Comparison of ENCODE assay signal across 9 cellular contexts in genomic region chr3:10242182-10243065, GRCh38. TPM values are rescaled to one million over a fixed set of nuclear protein-coding genes. Genes with fewer than 3 reads are reported as not detected.
DNase-seq lines count a peak whose midpoint lies in the region; ATAC-seq, FAIRE-seq and TF ChIP-seq lines count a peak whose summit lies in the region.
"Had no signal": no experiment of that assay in that cellular context is flagged by ENCODE, and none has a peak within 500 bp of the region (broad histone marks: within the 10 kb centered on the region; RNA-seq: fewer than 3 reads in every experiment).

No MANE protein-coding gene starts in this region.

- no peak overlapping the region; the same call in 1 of the 2 replicates for H3K27ac ChIP-seq in GM12878 (ENCODE audit: control insufficient read depth, insufficient read depth)
- peak overlapping the region; percentile 22 to 76 (median 54) for H3K27ac ChIP-seq in spleen

- H3K36me3 ChIP-seq in GM12878 (ENCODE audit: control insufficient read depth in 2 of 2, insufficient read depth in 2 of 2, low read length in 1 of 2) (0 out of 4 replicates have a peak, but pooled peaks cover 0 to 1% of the 10 kb centered on the region in 2 experiments), spleen (peaks cover 0 to 59% (median 10%) of the 10 kb centered on the region in 6 donors)

- H4K20me1 ChIP-seq in GM12878 (ENCODE audit: control insufficient read depth, insufficient read depth), result no peaks in the 10 kb centered on the region

- H3K4me3 ChIP-seq in GM12878, result no peak overlapping the region
- no peak overlapping the region for H3K4me3 ChIP-seq in spleen

- intact Hi-C loops in GM12878 (cut with micrococcal nuclease; ENCODE audit: unreplicated experiment), result no loop called here
- intact Hi-C loops in spleen (cut with DNase I; ENCODE audit: low total_unique reads), result no loop called here

- H3K4me1 ChIP-seq in GM12878 (ENCODE audit: control insufficient read depth, insufficient read depth, low read length) (peaks cover 7% of the 10 kb centered on the region), spleen (peaks cover 3 to 39% (median 20%) of the 10 kb centered on the region in 6 donors)

- no peaks in the 10 kb centered on the region for H3K27me3 ChIP-seq in GM12878 (replicated peaks in 1 of 2; ENCODE audit: control insufficient read depth in 2 of 2, insufficient read depth in 2 of 2, low read length in 1 of 2)
- no peaks in the 10 kb centered on the region for H3K27me3 ChIP-seq in spleen (replicated peaks in 1 of 7)

- no peak for TF ChIP-seq POLR2A in GM12878 (IDR thresholded peaks at IDR 0.05; ENCODE audit: low read depth, low read length)
- no peak for TF ChIP-seq POLR2A in spleen (IDR thresholded peaks at IDR 0.05)

- no peak overlapping the region for H3K9ac ChIP-seq in GM12878 (ENCODE audit: control insufficient read depth, insufficient read depth, low read length)

- DNase-seq in UCSD-AML1 (lab: John Stamatoyannopoulos, UW; ENCODE audit: unreplicated experiment) (peak; percentile 74), GM12878 (ENCODE audit: low read depth, low spot score) (no peak), spleen (no peak), NCI-H446 (lab: John Stamatoyannopoulos, UW) (no peak), GM19240 (ENCODE audit: insufficient read length, low spot score) (no peak), NCI-H2029 (lab: John Stamatoyannopoulos, UW) (no peak), DMS153 treated with DMSO at 0.1 percent for 48 hours (lab: John Stamatoyannopoulos, UW; ENCODE audit: unreplicated experiment) (no peak)

- H3K9me3 ChIP-seq in GM12878 (replicated peaks; ENCODE audit: control insufficient read depth, insufficient read depth, low read length) (peaks cover 12% of the 10 kb centered on the region), spleen (peaks cover 2 to 29% (median 25%) of the 10 kb centered on the region in 8 donors)

- RAD21 ChIA-PET in GM12878 (lab: Charles Lee; ENCODE audit: unreplicated experiment), result no interaction called here

- ATAC-seq in GM19372 (IDR thresholded peaks at IDR 0.05; ENCODE audit: low read depth, unreplicated experiment) (peak; percentile 62), GM12878 (peak; percentile 84)
- ATAC-seq: HCT116 had no signal

- H3K4me2 ChIP-seq in GM12878 (ENCODE audit: control insufficient read depth, insufficient read depth), result 0 out of 2 replicates have a peak overlapping the region, but pooled peaks have one; percentile 9

- TF ChIP-seq EP300 in GM12878 (IDR thresholded peaks at IDR 0.05; ENCODE audit: borderline replicate concordance in 1 of 2, control insufficient read depth in 1 of 2, low read depth in 2 of 2, low read length in 2 of 2), result no peak

- TF ChIP-seq RAD21 in GM12878 (IDR thresholded peaks at IDR 0.05; ENCODE audit: insufficient read depth, low read depth, low read length), result no peak

- SMC1A ChIA-PET in GM12878 (lab: Charles Lee; ENCODE audit: uncharacterized antibody, unreplicated experiment), result interaction anchor here (1.0 to 1.7 kb wide), 4 partner anchors 19 to 353 kb away, joined by 3 to 5 read pairs (median 4); no protein-coding TSS in a partner anchor

- no peak for TF ChIP-seq CTCF in GM12878 (IDR thresholded peaks at IDR 0.05 in 2 of 3, conservative IDR thresholded peaks at IDR 0.05 in 1 of 3; ENCODE audit: control insufficient read depth in 2 of 3, extremely low read depth in 1 of 3, insufficient read depth in 1 of 3, low read depth in 3 of 3, low read length in 3 of 3)
- TF ChIP-seq CTCF in spleen (IDR thresholded peaks at IDR 0.05 in 8 of 11, conservative IDR thresholded peaks at IDR 0.05 in 3 of 11), result no peak

- WGBS in GM12878 (ENCODE audit: insufficient coverage, insufficient replicate concordance, low lambda C conversion rate, missing lambda C conversion rate), result 58% methylated on average over 7 of the region's 7 CpGs
- 61 to 69% (median 64%) methylated on average over 7 of the region's 7 CpGs for WGBS in spleen, 5 donors

- TSS peak; percentile 56 for BruUV-seq in GM12878 (replicated peaks; lab: Mats Ljungman, UMichigan)

- in situ Hi-C loops in GM12878 (cut with MboI), result no loop called here

- CTCF ChIA-PET in GM12878 (lab: Yijun Ruan, JAX), result interaction anchor here (0.8 to 1.5 kb wide), 2 partner anchors 21 to 261 kb away, joined by 3 to 6 read pairs; no protein-coding TSS in a partner anchor

- FAIRE-seq in GM12878 (lab: Jason Lieb, UNC), result no peak

- POLR2A ChIA-PET in GM12878 (lab: Charles Lee), result interaction anchor here (1.0 kb wide), 1 partner anchor 54 kb away, joined by 3 read pairs; no protein-coding TSS in a partner anchor

- peak overlapping the region; percentile 55 for H2AFZ ChIP-seq in GM12878 (ENCODE audit: control insufficient read depth, low read depth, low read length)

- no peaks in the 10 kb centered on the region for H3K79me2 ChIP-seq in GM12878 (ENCODE audit: control insufficient read depth, insufficient read depth, low read length)

TF ChIP-seq in GM12878, 131 proteins besides CTCF, POLR2A, EP300 and RAD21 (continues in another document):
- TF ChIP-seq IKZF1 (conservative IDR thresholded peaks at IDR 0.05) (0 out of 2 replicates have a peak, but pooled peaks have one; percentile 28), ZBTB33 (IDR thresholded peaks at IDR 0.05) (no peak), BACH1 (IDR thresholded peaks at IDR 0.05; ENCODE audit: borderline replicate concordance) (no peak), NFIC (IDR thresholded peaks at IDR 0.05; ENCODE audit: low read depth, low read length) (peak; percentile 33; the same call in 1 of the 2 replicates), IKZF2 (IDR thresholded peaks at IDR 0.05) (no peak), ATF3 (IDR thresholded peaks at IDR 0.05; ENCODE audit: borderline replicate concordance, extremely low read depth, low read depth, low read length) (no peak), ZNF207 (IDR thresholded peaks at IDR 0.05; ENCODE audit: borderline replicate concordance) (no peak)

RNA-seq across cellular contexts. Expression of gene TATDN2, which starts 5.8 kb away (rescaled TPM):
- 43.3 and 48.1 TPM in 2 replicates for total RNA-seq in GM12878 (2013; cell fraction: nucleolus; rRNA removed)
- 7.7 and 10.0 TPM in 2 replicates for total RNA-seq in GM12878 (2014; rRNA removed)
- 22.0 and 23.9 TPM in 2 replicates for total RNA-seq in GM12878 (2014; rRNA removed; fragmentation: Illumina TruSeq; extraction: Trizol)
- total RNA-seq in GM12878 (2021), result 31.8 and 36.5 TPM in 2 replicates
- 18.4 TPM for polyA plus RNA-seq in GM12878 (2011; ENCODE audit: low read depth)
- 21.6 and 22.1 TPM in 2 replicates for polyA plus RNA-seq in GM12878 (2011; rRNA removed)
- polyA plus RNA-seq in GM12878 (2011; cell fraction: cytosol; rRNA removed), result 20.8 and 21.3 TPM in 2 replicates
- 25.2 and 26.0 TPM in 2 replicates for polyA plus RNA-seq in GM12878 (2011; cell fraction: nucleus; rRNA removed)
- 19.7 and 24.1 TPM in 2 replicates for polyA plus RNA-seq in GM12878 (2012)
- polyA plus RNA-seq in GM12878 (2014; fragmentation: Illumina TruSeq; extraction: Trizol), result 27.3 and 28.1 TPM in 2 replicates
- polyA plus RNA-seq in GM12878 (2014; fragmentation: Nextera tagmentation; extraction: Ambion mirVana), result 1 to 10 TPM; 5.7 to 9.1 TPM
- polyA plus RNA-seq in GM12878 (2014; rRNA removed), result 25.7 and 25.8 TPM in 2 replicates
- 1 to 10 TPM; 4.2 to 5.6 TPM for polyA plus RNA-seq in GM12878 (2016; fragmentation: Nextera tagmentation; extraction: Ambion mirVana)
- polyA minus RNA-seq in GM12878 (2011; rRNA and poly(A)+ RNA removed), result 29.6 and 51.2 TPM in 2 replicates
- polyA minus RNA-seq in GM12878 (2011; cell fraction: cytosol; rRNA and poly(A)+ RNA removed), result 9.1 and 14.0 TPM in 2 replicates
- polyA minus RNA-seq in GM12878 (2011; cell fraction: nucleus; rRNA and poly(A)+ RNA removed), result 30.2 and 59.0 TPM in 2 replicates
- total RNA-seq in spleen, result 10 to 100 TPM; 32.8 to 56.1 (median 48.6) TPM
- 10 to 100 TPM; 15.4 to 20.4 (median 16.2) TPM for polyA plus RNA-seq in spleen

RNA-seq across cellular contexts. Expression of gene GHRL, which starts 50.3 kb away (rescaled TPM):
- 4.3 and 5.2 TPM in 2 replicates for total RNA-seq in GM12878 (2013; cell fraction: nucleolus; rRNA removed)
- 0.73 TPM in 1 of 2 replicates, not detected in the other for total RNA-seq in GM12878 (2014; rRNA removed)
- total RNA-seq in GM12878 (2014; rRNA removed; fragmentation: Illumina TruSeq; extraction: Trizol), result 0.55 and 0.67 TPM in 2 replicates
- total RNA-seq in GM12878 (2021), result 1.4 and 2.2 TPM in 2 replicates
- polyA plus RNA-seq in GM12878 (2011; ENCODE audit: low read depth), result 1.7 TPM
- 1.7 and 1.8 TPM in 2 replicates for polyA plus RNA-seq in GM12878 (2011; rRNA removed)
- polyA plus RNA-seq in GM12878 (2011; cell fraction: cytosol; rRNA removed), result 2.2 and 2.4 TPM in 2 replicates
- polyA plus RNA-seq in GM12878 (2011; cell fraction: nucleus; rRNA removed), result 7.3 and 9.8 TPM in 2 replicates
- 1.0 and 2.7 TPM in 2 replicates for polyA plus RNA-seq in GM12878 (2012)
- polyA plus RNA-seq in GM12878 (2014; fragmentation: Illumina TruSeq; extraction: Trizol), result 0.60 TPM in 1 of 2 replicates, not detected in the other
- polyA plus RNA-seq in GM12878 (2014; fragmentation: Nextera tagmentation; extraction: Ambion mirVana), result under 1 TPM; 0.35 to 0.58 TPM
- polyA plus RNA-seq in GM12878 (2014; rRNA removed), result 1.0 and 2.4 TPM in 2 replicates
- polyA plus RNA-seq in GM12878 (2016; fragmentation: Nextera tagmentation; extraction: Ambion mirVana), result 1 to 10 TPM; 1.0 to 1.1 TPM
- polyA minus RNA-seq in GM12878 (2011; rRNA and poly(A)+ RNA removed), result 0.88 and 2.3 TPM in 2 replicates
- 1.9 TPM in 1 of 2 replicates, not detected in the other for polyA minus RNA-seq in GM12878 (2011; cell fraction: cytosol; rRNA and poly(A)+ RNA removed)
- 2.4 and 2.9 TPM in 2 replicates for polyA minus RNA-seq in GM12878 (2011; cell fraction: nucleus; rRNA and poly(A)+ RNA removed)
- 1 to 10 TPM; 1.1 to 8.0 (median 3.8) TPM for total RNA-seq in spleen
- 1 to 10 TPM; 3.6 to 6.6 (median 5.0) TPM for polyA plus RNA-seq in spleen
